ENCODE assay signal across 30 cellular contexts in the genomic region with DNA sequence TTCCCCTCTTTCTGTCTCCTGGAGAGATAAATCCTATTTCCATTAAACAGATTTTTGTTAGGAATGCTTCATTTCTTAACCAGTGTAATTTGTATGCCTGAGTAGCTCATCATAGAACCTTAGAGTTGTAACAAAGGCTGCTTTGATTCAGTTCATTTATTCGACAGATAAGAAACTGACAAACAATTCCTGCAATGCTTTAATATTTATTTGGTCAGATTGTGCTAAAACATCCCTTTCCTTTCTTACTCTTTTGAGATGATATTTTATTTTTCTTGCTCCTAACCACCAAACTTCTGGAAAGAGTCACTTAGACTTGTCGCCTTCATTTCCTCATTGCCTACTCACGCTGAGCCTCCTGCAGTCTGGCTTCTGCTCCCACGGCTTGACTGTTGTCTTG.
"Had no signal": no experiment of that assay in that cellular context is flagged by ENCODE, and none has a peak within 500 bp of the region (broad histone marks: within the 10 kb centered on the region; RNA-seq: fewer than 3 reads in every experiment).

No MANE protein-coding gene starts in this region.

- H3K4me2 ChIP-seq: hepatocyte, neural progenitor cell, smooth muscle cell had no signal

- H3K9ac ChIP-seq: neural progenitor cell, parathyroid adenoma had no signal

- ATAC-seq: foreskin keratinocyte; gastroesophageal sphincter; heart left ventricle; left lobe of liver; mucosa of descending colon; right lobe of liver; stimulated activated naive CD8-positive, alpha-beta T cell treated with anti-CD3 and anti-CD28 coated beads, Interleukin-15, amount 100 ng/mL, for 72 hours; upper lobe of right lung had no signal

- H3K36me3 Mint-ChIP-seq: memory B cell, mesothelial cell of epicardium, naive B cell, neural progenitor cell had no signal

- H3K79me2 ChIP-seq: hepatocyte, parathyroid adenoma had no signal

- H3K4me1 Mint-ChIP-seq: memory B cell, naive B cell, nephron had no signal

- H3K27me3 ChIP-seq: esophagus muscularis mucosa, foreskin keratinocyte, heart left ventricle, hepatocyte, neural progenitor cell, right lobe of liver, suprapubic skin, transverse colon, upper lobe of right lung, vagina had no signal

- H3K4me3 ChIP-seq: esophagus muscularis mucosa, gastroesophageal sphincter, heart left ventricle, hepatocyte, lung, mucosa of descending colon, neural progenitor cell, right lobe of liver, smooth muscle cell, suprapubic skin, transverse colon, upper lobe of right lung, vagina had no signal

- H3K36me3 ChIP-seq: esophagus muscularis mucosa, gastroesophageal sphincter, heart left ventricle, neural progenitor cell, right lobe of liver, suprapubic skin, transverse colon, upper lobe of right lung, vagina had no signal

- H3K4me3 Mint-ChIP-seq: memory B cell; mesothelial cell of epicardium; naive B cell; nephron; neural progenitor cell; stimulated activated naive CD8-positive, alpha-beta T cell treated with anti-CD3 and anti-CD28 coated beads, Interleukin-15, amount 100 ng/mL, for 72 hours had no signal

- H3K27me3 Mint-ChIP-seq: memory B cell; naive B cell; stimulated activated naive CD8-positive, alpha-beta T cell treated with anti-CD3 and anti-CD28 coated beads, Interleukin-15, amount 100 ng/mL, for 72 hours had no signal

- H3K27ac ChIP-seq: esophagus muscularis mucosa, foreskin keratinocyte, gastroesophageal sphincter, hepatocyte, neural progenitor cell, parathyroid adenoma, right lobe of liver, suprapubic skin, transverse colon, upper lobe of right lung, vagina had no signal

- H3K27ac Mint-ChIP-seq: memory B cell; mesothelial cell of epicardium; naive B cell; nephron; neural progenitor cell; progenitor cell of endocrine pancreas; stimulated activated naive CD8-positive, alpha-beta T cell treated with anti-CD3 and anti-CD28 coated beads, Interleukin-15, amount 100 ng/mL, for 72 hours had no signal

- DNase-seq: dermis blood vessel endothelial cell; effector memory CD4-positive, alpha-beta T cell; foreskin keratinocyte; heart left ventricle; kidney; mucosa of descending colon; naive B cell; right lobe of liver; stimulated activated CD4-positive, alpha-beta T cell treated with anti-CD3 and anti-CD28 coated beads, Interleukin-12 subunit alpha, Interleukin-12 subunit beta, amount 100 ng/mL, for 4 hours; stimulated activated CD4-positive, alpha-beta T cell treated with anti-CD3 and anti-CD28 coated beads, Interleukin-1b, Interleukin-23, amount 100 ng/mL, for 48 hours; stimulated activated CD4-positive, alpha-beta T cell treated with anti-CD3 and anti-CD28 coated beads, Interleukin-4, amount 100 ng/mL, for 1 hour; stimulated activated CD8-positive, alpha-beta memory T cell treated with anti-CD3 and anti-CD28 coated beads, Interleukin-4, amount 100 ng/mL, for 48 hours; stimulated activated naive CD4-positive, alpha-beta T cell; stimulated activated naive CD8-positive, alpha-beta T cell treated with anti-CD3 and anti-CD28 coated beads, Interleukin-15, amount 100 ng/mL, for 72 hours; transverse colon; upper lobe of right lung had no signal

- H3K4me1 ChIP-seq: esophagus muscularis mucosa, gastroesophageal sphincter, neural progenitor cell, parathyroid adenoma, right lobe of liver, suprapubic skin, upper lobe of right lung, vagina had no signal

- H3K9me3 Mint-ChIP-seq: memory B cell; mesothelial cell of epicardium; naive B cell; nephron; neural progenitor cell; stimulated activated naive CD8-positive, alpha-beta T cell treated with anti-CD3 and anti-CD28 coated beads, Interleukin-15, amount 100 ng/mL, for 72 hours had no signal
